ENCODE assay signal across 16 cellular contexts in genomic region chr9:7336356-7337075, GRCh38.
DNase-seq lines count a peak whose midpoint lies in the region; ATAC-seq and TF ChIP-seq lines count a peak whose summit lies in the region.
"Had no signal": no experiment of that assay in that cellular context is flagged by ENCODE, and none has a peak within 500 bp of the region (broad histone marks: within the 10 kb centered on the region; RNA-seq: fewer than 3 reads in every experiment).

No MANE protein-coding gene starts in this region.

- H3K27ac ChIP-seq in heart right ventricle: peak overlapping the region in 4 of 10 donors; percentile 40 to 68 (median 52)
- H3K27ac ChIP-seq: KMS-11 had no signal

- H3K4me1 ChIP-seq in heart right ventricle: peaks cover 0 to 16% (median 0%) of the 10 kb centered on the region in 9 donors

- no peak for TF ChIP-seq CTCF in heart right ventricle (IDR thresholded peaks at IDR 0.05)

- no peaks in the 10 kb centered on the region for H3K36me3 ChIP-seq in heart right ventricle

- peak; percentile 79 for DNase-seq in DMS53 treated with DMSO at 0.1 percent for 48 hours (lab: John Stamatoyannopoulos, UW; ENCODE audit: unreplicated experiment)
- DNase-seq in MV-4-11 (lab: John Stamatoyannopoulos, UW): peak; percentile 23
- peak; percentile 72 for DNase-seq in NCI-H69 (lab: John Stamatoyannopoulos, UW)
- DNase-seq in heart right ventricle: peak in 1 of 2 donors; percentile 39
- DNase-seq in HT-29 (ENCODE audit: low spot score): no peak
- DNase-seq in GOT3 (lab: John Stamatoyannopoulos, UW): no peak
- DNase-seq: activated T-cell treated with anti-CD3 and anti-CD28 coated beads, Interleukin-2, amount 50 U/mL, for 24 hours; central memory CD4-positive, alpha-beta T cell; COR-L47; effector memory CD4-positive, alpha-beta T cell; HFFc6; NCI-H2081 had no signal

- TF ChIP-seq POLR2A in GM18505 (IDR thresholded peaks at IDR 0.05; ENCODE audit: borderline replicate concordance, extremely low read depth, insufficient read depth, insufficient read length): no peak

- intact Hi-C loops in heart right ventricle (cut with DNase I): loop anchor here in 1 of 10 donors (5.0 kb wide), 1 partner anchor 51 kb away; no protein-coding TSS in a partner anchor

- H3K27me3 ChIP-seq in heart right ventricle: no peaks in the 10 kb centered on the region

- WGBS in heart right ventricle, 2 donors: 60 to 61% methylated on average over 2 of the region's 2 CpGs

- H3K4me3 ChIP-seq in heart right ventricle: no peak overlapping the region
- H3K4me3 ChIP-seq: lung had no signal

- peak in 6 of 8 donors; percentile 90 to 96 (median 94) for ATAC-seq in heart right ventricle
- no peak for ATAC-seq in GM18505 (IDR thresholded peaks at IDR 0.05; ENCODE audit: unreplicated experiment)
- ATAC-seq in GM18909 (IDR thresholded peaks at IDR 0.05; ENCODE audit: poor library complexity, unreplicated experiment): no peak

- H3K9me3 ChIP-seq in heart right ventricle: no peaks in the 10 kb centered on the region

Comparison
In these comparisons a context has a peak if more than half of its experiments do, and no peak if none do; other contexts are left out.
1. DNase-seq: peak in DMS53 treated with DMSO at 0.1 percent for 48 hours (single experiment), MV-4-11 (single experiment) and NCI-H69 (single experiment); none in HT-29 (single experiment) and GOT3 (single experiment).
2. ATAC-seq: peak in heart right ventricle (6 of 8); none in GM18505 (single experiment) and GM18909 (single experiment).